In genomic region chr17:8079291-8080207, GRCh38 we compare ENCODE assay signal across 7 cellular contexts. TPM values are rescaled to one million over a fixed set of nuclear protein-coding genes. Genes with fewer than 3 reads are reported as not detected.
DNase-seq lines count a peak whose midpoint lies in the region; ATAC-seq and TF ChIP-seq lines count a peak whose summit lies in the region.

No MANE protein-coding gene starts in this region.

- H3K4me3 ChIP-seq in GM12875 (ENCODE audit: low read depth, low read length), result peak overlapping the region; percentile 40
- H3K4me3 ChIP-seq in PC-3 (ENCODE audit: low read length), result peak overlapping the region; percentile 71
- H3K4me3 ChIP-seq in fibroblast of lung (replicated peaks in 1 of 4; ENCODE audit: control extremely low read depth in 1 of 4, insufficient read depth in 1 of 4, low read depth in 3 of 4, low read length in 4 of 4), result peak overlapping the region; percentile 21 to 53 (median 42)
- peak overlapping the region; percentile 62 for H3K4me3 ChIP-seq in naive thymus-derived CD4-positive, alpha-beta T cell (ENCODE audit: low read length)

- peaks cover 5% of the 10 kb centered on the region; the same call in 1 of the 2 replicates for H3K4me1 ChIP-seq in PC-3 (ENCODE audit: insufficient read depth, low read length)
- H3K4me1 ChIP-seq in fibroblast of lung (ENCODE audit: control insufficient read depth, extremely low read depth, insufficient read depth, low read length), result peaks cover 2% of the 10 kb centered on the region
- peaks cover 13 to 14% of the 10 kb centered on the region in 2 donors for H3K4me1 ChIP-seq in naive thymus-derived CD4-positive, alpha-beta T cell (ENCODE audit: control insufficient read depth in 2 of 2, insufficient read depth in 2 of 2, low read length in 2 of 2)

- H3K79me2 ChIP-seq in PC-3 (ENCODE audit: low read length) (no peaks in the 10 kb centered on the region), fibroblast of lung (ENCODE audit: control insufficient read depth, insufficient read depth, low read length) (no peaks in the 10 kb centered on the region)

- peaks cover 3% of the 10 kb centered on the region for H3K36me3 Mint-ChIP-seq in activated T-cell treated with anti-CD3 and anti-CD28 coated beads, Interleukin-2, amount 50 U/mL, for 4 hours (ENCODE audit: insufficient read depth)
- peaks cover 0 to 6% (median 0%) of the 10 kb centered on the region in 5 donors for H3K36me3 Mint-ChIP-seq in naive thymus-derived CD4-positive, alpha-beta T cell
- peaks cover 6% of the 10 kb centered on the region for H3K36me3 Mint-ChIP-seq in stimulated activated effector memory CD8-positive, alpha-beta T cell treated with anti-CD3 and anti-CD28 coated beads, Interleukin-12 subunit alpha, Interleukin-12 subunit beta, amount 100 ng/mL, for 72 hours

- H3K27ac Mint-ChIP-seq in naive thymus-derived CD4-positive, alpha-beta T cell, result peak overlapping the region; percentile 42 to 92 (median 79)
- H3K27ac Mint-ChIP-seq in stimulated activated effector memory CD8-positive, alpha-beta T cell treated with anti-CD3 and anti-CD28 coated beads, Interleukin-12 subunit alpha, Interleukin-12 subunit beta, amount 100 ng/mL, for 72 hours, result peak overlapping the region; percentile 34

- H3K9me3 ChIP-seq in PC-3 (ENCODE audit: low read length), result no peaks in the 10 kb centered on the region
- no peaks in the 10 kb centered on the region for H3K9me3 ChIP-seq in fibroblast of lung (ENCODE audit: control insufficient read depth, insufficient read depth, low read depth, low read length)
- no peaks in the 10 kb centered on the region for H3K9me3 ChIP-seq in naive thymus-derived CD4-positive, alpha-beta T cell (ENCODE audit: control insufficient read depth in 2 of 3, low read length in 3 of 3)

- no peaks in the 10 kb centered on the region for H3K36me3 ChIP-seq in PC-3 (ENCODE audit: low read depth, low read length)
- H3K36me3 ChIP-seq in fibroblast of lung (ENCODE audit: control insufficient read depth, insufficient read depth, low read length), result no peaks in the 10 kb centered on the region
- H3K36me3 ChIP-seq in naive thymus-derived CD4-positive, alpha-beta T cell (ENCODE audit: control insufficient read depth in 2 of 3, insufficient read depth in 3 of 3, low read length in 3 of 3), result no peaks in the 10 kb centered on the region

- H4K20me1 ChIP-seq in PC-3 (ENCODE audit: low read length) (no peaks in the 10 kb centered on the region), fibroblast of lung (ENCODE audit: control insufficient read depth, extremely low read depth, insufficient read depth, low read length) (no peaks in the 10 kb centered on the region)

- H3K27me3 Mint-ChIP-seq in activated T-cell treated with anti-CD3 and anti-CD28 coated beads, Interleukin-2, amount 50 U/mL, for 4 hours (ENCODE audit: low read depth), result peaks cover 7% of the 10 kb centered on the region
- peaks cover 7 to 18% (median 9%) of the 10 kb centered on the region in 5 donors for H3K27me3 Mint-ChIP-seq in naive thymus-derived CD4-positive, alpha-beta T cell

- CTCF ChIA-PET in PC-3 (lab: Charles Lee), result interaction anchor here (0.7 to 1.0 kb wide), 2 partner anchors 13 to 17 kb away, joined by 4 to 5 read pairs; no protein-coding TSS in a partner anchor
- CTCF ChIA-PET in naive thymus-derived CD4-positive, alpha-beta T cell (lab: Charles Lee), result interaction anchor here (0.5 to 11.6 kb wide), 16 partner anchors 8 to 1067 kb away, joined by 3 to 122 read pairs (median 4); partner anchors contain the start of genes ALOX12B, ALOXE3 and BORCS6

- H3K4me1 Mint-ChIP-seq in activated T-cell treated with anti-CD3 and anti-CD28 coated beads, Interleukin-2, amount 50 U/mL, for 4 hours (ENCODE audit: low read depth), result peaks cover 7% of the 10 kb centered on the region
- H3K4me1 Mint-ChIP-seq in naive thymus-derived CD4-positive, alpha-beta T cell, result peaks cover 10 to 21% (median 18%) of the 10 kb centered on the region in 7 donors
- peaks cover 23% of the 10 kb centered on the region for H3K4me1 Mint-ChIP-seq in stimulated activated effector memory CD8-positive, alpha-beta T cell treated with anti-CD3 and anti-CD28 coated beads, Interleukin-12 subunit alpha, Interleukin-12 subunit beta, amount 100 ng/mL, for 72 hours

- H3K4me2 ChIP-seq in PC-3 (ENCODE audit: low read length), result peak overlapping the region; percentile 86
- H3K4me2 ChIP-seq in fibroblast of lung (ENCODE audit: extremely low read depth, insufficient read depth, low read length), result peak overlapping the region; percentile 93

- H3K9ac ChIP-seq in PC-3 (ENCODE audit: low read length) (peak overlapping the region; percentile 41), fibroblast of lung (ENCODE audit: insufficient read depth, low read length) (peak overlapping the region; percentile 23)

- POLR2A ChIA-PET in PC-3 (lab: Charles Lee; ENCODE audit: unreplicated experiment), result no interaction called here
- POLR2A ChIA-PET in naive thymus-derived CD4-positive, alpha-beta T cell (lab: Charles Lee), result interaction anchor here (0.5 to 1.7 kb wide), 13 partner anchors 17 to 659 kb away, joined by 3 to 15 read pairs (median 3); partner anchors contain the start of genes CTC1 and SLC25A35

- intact Hi-C loops in PC-3 (cut with micrococcal nuclease), result no loop called here
- intact Hi-C loops in naive thymus-derived CD4-positive, alpha-beta T cell (cut with micrococcal nuclease), result loop anchor here (1.0 kb wide), 5 partner anchors 15 to 221 kb away; no protein-coding TSS in a partner anchor

- H2AFZ ChIP-seq in PC-3 (ENCODE audit: low read length) (peak overlapping the region; percentile 95), fibroblast of lung (ENCODE audit: low read length) (peak overlapping the region; percentile 91)

- peak; percentile 81 for ATAC-seq in PC-3
- ATAC-seq in activated T-cell treated with anti-CD3 and anti-CD28 coated beads, Interleukin-2, amount 50 U/mL, for 4 hours, result peak; percentile 87 to 89
- peak; percentile 90 for ATAC-seq in naive thymus-derived CD4-positive, alpha-beta T cell
- peak; percentile 89 for ATAC-seq in stimulated activated effector memory CD8-positive, alpha-beta T cell treated with anti-CD3 and anti-CD28 coated beads, Interleukin-12 subunit alpha, Interleukin-12 subunit beta, amount 100 ng/mL, for 72 hours

- no peaks in the 10 kb centered on the region for H3K9me2 ChIP-seq in PC-3 (replicated peaks; ENCODE audit: low read length)

- H3K27ac ChIP-seq in PC-3 (ENCODE audit: low read length), result no peak overlapping the region
- no peak overlapping the region for H3K27ac ChIP-seq in fibroblast of lung (ENCODE audit: insufficient read depth, low read length)
- H3K27ac ChIP-seq in naive thymus-derived CD4-positive, alpha-beta T cell (ENCODE audit: low read depth, low read length), result peak overlapping the region; percentile 62

- H3K4me3 Mint-ChIP-seq in activated T-cell treated with anti-CD3 and anti-CD28 coated beads, Interleukin-2, amount 50 U/mL, for 4 hours, result peak overlapping the region; percentile 90
- peak overlapping the region; percentile 88 to 93 (median 91) for H3K4me3 Mint-ChIP-seq in naive thymus-derived CD4-positive, alpha-beta T cell
- H3K4me3 Mint-ChIP-seq in stimulated activated effector memory CD8-positive, alpha-beta T cell treated with anti-CD3 and anti-CD28 coated beads, Interleukin-12 subunit alpha, Interleukin-12 subunit beta, amount 100 ng/mL, for 72 hours, result peak overlapping the region; percentile 84

- TF ChIP-seq CTCF in GM12875 (IDR thresholded peaks at IDR 0.05; ENCODE audit: borderline replicate concordance, insufficient read depth, low read depth, low read length) (peak; percentile 88), PC-3 (conservative IDR thresholded peaks at IDR 0.05; ENCODE audit: low read depth, low read length) (peak; percentile 71), fibroblast of lung (conservative IDR thresholded peaks at IDR 0.05 in 1 of 2, IDR thresholded peaks at IDR 0.05 in 1 of 2; ENCODE audit: low read depth in 1 of 2, low read length in 2 of 2) (peak; percentile 61)

- no peaks in the 10 kb centered on the region for H3K9me3 Mint-ChIP-seq in activated T-cell treated with anti-CD3 and anti-CD28 coated beads, Interleukin-2, amount 50 U/mL, for 4 hours
- H3K9me3 Mint-ChIP-seq in naive thymus-derived CD4-positive, alpha-beta T cell, result no peaks in the 10 kb centered on the region
- H3K9me3 Mint-ChIP-seq in stimulated activated effector memory CD8-positive, alpha-beta T cell treated with anti-CD3 and anti-CD28 coated beads, Interleukin-12 subunit alpha, Interleukin-12 subunit beta, amount 100 ng/mL, for 72 hours, result no peaks in the 10 kb centered on the region

- DNase-seq in HS-27A (ENCODE audit: low read depth) (peak; percentile 31), PC-3 (peak; percentile 69), fibroblast of lung (ENCODE audit: low read depth in 2 of 2) (peak; percentile 29 to 42)
- peak; percentile 75 for DNase-seq in activated T-cell treated with anti-CD3 and anti-CD28 coated beads, Interleukin-2, amount 50 U/mL, for 4 hours
- DNase-seq in naive thymus-derived CD4-positive, alpha-beta T cell, result peak; percentile 63 to 89 (median 79)
- DNase-seq in stimulated activated effector memory CD8-positive, alpha-beta T cell treated with anti-CD3 and anti-CD28 coated beads, Interleukin-12 subunit alpha, Interleukin-12 subunit beta, amount 100 ng/mL, for 72 hours (ENCODE audit: low spot score in 2 of 2), result peak; percentile 81 to 87

- H3K27me3 ChIP-seq in PC-3 (ENCODE audit: low read length) (peaks cover 2% of the 10 kb centered on the region), fibroblast of lung (ENCODE audit: control insufficient read depth, insufficient read depth, low read length) (peaks cover 33% of the 10 kb centered on the region)
- H3K27me3 ChIP-seq in naive thymus-derived CD4-positive, alpha-beta T cell (ENCODE audit: control insufficient read depth in 2 of 2, insufficient read depth in 2 of 2, low read length in 2 of 2), result peaks cover 0 to 4% of the 10 kb centered on the region in 2 donors

- H3F3A ChIP-seq in PC-3 (ENCODE audit: low read length, unreplicated experiment), result no peaks in the 10 kb centered on the region

- no TSS peak for BruUV-seq in PC-3 (replicated peaks; lab: Mats Ljungman, UMichigan)

RNA-seq across cellular contexts. Expression of gene ALOX12B, which starts 8.0 kb away (rescaled TPM):
- total RNA-seq in PC-3 (2014; rRNA removed) (0.55 and 1.2 TPM in 2 replicates), fibroblast of lung (not detected in 2 replicates)
- total RNA-seq in activated T-cell treated with anti-CD3 and anti-CD28 coated beads, Interleukin-2, amount 50 U/mL, for 4 hours, result 1 to 10 TPM in 1 of 3 donors, under 1 TPM in 2; 0.81 to 1.6 (median 0.95) TPM
- not detected in 2 replicates for polyA plus RNA-seq in fibroblast of lung
- polyA plus RNA-seq in fibroblast of lung (2012), result not detected in 2 replicates
- polyA minus RNA-seq in fibroblast of lung (ENCODE audit: low replicate concordance), result not detected in 2 replicates
- 1 to 10 TPM in 2 of 5 experiments, under 1 TPM in 3; 0.44 to 1.1 (median 0.94) TPM for total RNA-seq in naive thymus-derived CD4-positive, alpha-beta T cell
- 1 to 10 TPM in 1 of 2 donors, under 1 TPM in 1; 0.78 to 1.0 TPM for polyA plus RNA-seq in naive thymus-derived CD4-positive, alpha-beta T cell

RNA-seq across cellular contexts. Expression of gene ALOXE3, which starts 38.8 kb away (rescaled TPM):
- total RNA-seq in PC-3 (2014; rRNA removed), result 1.4 and 3.6 TPM in 2 replicates
- total RNA-seq in activated T-cell treated with anti-CD3 and anti-CD28 coated beads, Interleukin-2, amount 50 U/mL, for 4 hours, result not detected
- total RNA-seq in fibroblast of lung, result not detected in 2 replicates
- polyA plus RNA-seq in fibroblast of lung, result 0.01 and 0.03 TPM in 2 replicates
- polyA plus RNA-seq in fibroblast of lung (2012), result not detected in 2 replicates
- not detected in 2 replicates for polyA minus RNA-seq in fibroblast of lung (ENCODE audit: low replicate concordance)
- 1 to 10 TPM in 1 of 5 experiments, under 1 TPM in 3, not detected in 1; 0.22 to 1.6 (median 0.75) TPM for total RNA-seq in naive thymus-derived CD4-positive, alpha-beta T cell
- 1 to 10 TPM in 1 of 2 donors, under 1 TPM in 1; 0.11 to 1.6 TPM for polyA plus RNA-seq in naive thymus-derived CD4-positive, alpha-beta T cell

RNA-seq across cellular contexts. Expression of gene ALOX15B, which starts 40.7 kb away (rescaled TPM):
- total RNA-seq in PC-3 (2014; rRNA removed) (not detected in 2 replicates), fibroblast of lung (not detected in 2 replicates)
- under 1 TPM in 1 of 3 donors, not detected in 2; 0.14 TPM for total RNA-seq in activated T-cell treated with anti-CD3 and anti-CD28 coated beads, Interleukin-2, amount 50 U/mL, for 4 hours
- not detected in 2 replicates for polyA plus RNA-seq in fibroblast of lung
- polyA plus RNA-seq in fibroblast of lung (2012), result not detected in 2 replicates
- not detected in 2 replicates for polyA minus RNA-seq in fibroblast of lung (ENCODE audit: low replicate concordance)
- under 1 TPM in 1 of 5 experiments, not detected in 4; 0.61 TPM for total RNA-seq in naive thymus-derived CD4-positive, alpha-beta T cell
- not detected for polyA plus RNA-seq in naive thymus-derived CD4-positive, alpha-beta T cell

RNA-seq across cellular contexts. Expression of gene HES7, which starts 44.4 kb away (rescaled TPM):
- 2.9 TPM in 1 of 2 replicates, not detected in the other for total RNA-seq in PC-3 (2014; rRNA removed)
- 1 to 10 TPM; 1.2 to 1.7 (median 1.4) TPM for total RNA-seq in activated T-cell treated with anti-CD3 and anti-CD28 coated beads, Interleukin-2, amount 50 U/mL, for 4 hours
- total RNA-seq in fibroblast of lung, result under 0.01 TPM in 1 of 2 replicates, not detected in the other
- polyA plus RNA-seq in fibroblast of lung, result not detected in 2 replicates
- not detected in 2 replicates for polyA plus RNA-seq in fibroblast of lung (2012)
- polyA minus RNA-seq in fibroblast of lung (ENCODE audit: low replicate concordance), result not detected in 2 replicates
- under 1 TPM; 0.22 to 0.98 (median 0.41) TPM for total RNA-seq in naive thymus-derived CD4-positive, alpha-beta T cell
- not detected for polyA plus RNA-seq in naive thymus-derived CD4-positive, alpha-beta T cell

Comparison
In these comparisons a context has a peak if more than half of its experiments do, and no peak if none do; other contexts are left out.
1. DNase-seq: peak in every context shown above with its lines; median percentile 84 in stimulated activated effector memory CD8-positive, alpha-beta T cell treated with anti-CD3 and anti-CD28 coated beads, Interleukin-12 subunit alpha, Interleukin-12 subunit beta, amount 100 ng/mL, for 72 hours; 79 in naive thymus-derived CD4-positive, alpha-beta T cell; 75 in activated T-cell treated with anti-CD3 and anti-CD28 coated beads, Interleukin-2, amount 50 U/mL, for 4 hours; 69 in PC-3; 36 in fibroblast of lung; 31 in HS-27A.